Comparison of ENCODE assay signal across 22 cellular contexts in the genomic region with DNA sequence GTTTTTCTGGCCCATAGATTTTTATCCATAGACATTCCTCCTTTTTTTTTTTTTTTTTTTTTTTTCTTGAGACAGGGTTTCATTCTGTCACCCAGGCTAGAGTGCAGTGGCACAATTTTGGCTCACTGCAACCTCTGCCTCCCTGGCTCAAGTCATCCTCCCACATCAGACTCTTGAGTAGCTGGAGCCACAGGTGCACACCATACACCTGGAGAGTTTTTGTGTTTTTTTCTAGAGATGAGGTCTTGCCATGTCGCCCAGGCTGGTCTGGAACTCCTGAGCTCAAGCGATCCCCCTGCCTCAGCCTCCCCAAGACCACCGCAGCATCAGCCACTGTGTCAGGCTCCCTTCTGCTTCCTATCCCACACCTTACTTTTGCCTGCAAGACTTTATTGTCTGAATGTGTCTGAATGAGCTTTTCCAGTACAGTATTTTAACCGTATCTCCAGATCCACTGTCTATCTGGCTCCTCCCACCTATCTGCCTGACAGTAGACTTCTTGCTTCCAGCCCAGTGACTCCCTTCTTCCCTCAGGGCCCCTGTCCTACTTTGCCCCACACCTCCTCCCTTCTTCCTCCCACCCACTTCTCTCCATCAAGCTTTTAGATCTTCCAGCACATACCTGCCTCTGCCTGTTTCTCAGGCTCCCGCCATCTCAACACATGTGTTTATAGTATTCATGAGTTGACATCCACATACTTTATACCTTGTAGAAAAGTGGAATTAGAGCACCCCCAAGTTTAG. TPM values are rescaled to one million over a fixed set of nuclear protein-coding genes. Genes with fewer than 3 reads are reported as not detected.
DNase-seq lines count a peak whose midpoint lies in the region; ATAC-seq and TF ChIP-seq lines count a peak whose summit lies in the region.
"Had no signal": no experiment of that assay in that cellular context is flagged by ENCODE, and none has a peak within 500 bp of the region (broad histone marks: within the 10 kb centered on the region; RNA-seq: fewer than 3 reads in every experiment).

No MANE protein-coding gene starts in this region.

- H3K4me1 ChIP-seq in HEK293 (ENCODE audit: control insufficient read depth, insufficient read depth, low read length) (peaks cover 27% of the 10 kb centered on the region), mammary epithelial cell (ENCODE audit: insufficient read depth, low read length) (peaks cover 57% of the 10 kb centered on the region), mesenchymal stem cell (ENCODE audit: control insufficient read depth, insufficient read depth, low read depth, low read length) (peaks cover 3% of the 10 kb centered on the region), smooth muscle cell (ENCODE audit: low read depth) (peaks cover 41% of the 10 kb centered on the region)

- H2AK5ac ChIP-seq in mesenchymal stem cell (ENCODE audit: low read length, severe bottlenecking) = no peak overlapping the region

- WGBS in mammary epithelial cell (ENCODE audit: low coverage, missing lambda C conversion rate) = 42% methylated on average over 4 of the region's 5 CpGs
- 91% methylated on average over 5 of the region's 5 CpGs for WGBS in mesenchymal stem cell
- WGBS in smooth muscle cell (ENCODE audit: low lambda C conversion rate) = 86% methylated on average over 5 of the region's 5 CpGs

- H3K36me3 Mint-ChIP-seq in T-cell = no peaks in the 10 kb centered on the region
- H3K36me3 Mint-ChIP-seq: CD8-positive, alpha-beta T cell had no signal

- H3K36me3 ChIP-seq in HEK293 (ENCODE audit: control insufficient read depth in 2 of 2, insufficient read depth in 1 of 2, low read length in 2 of 2) (no peaks in the 10 kb centered on the region), mammary epithelial cell (ENCODE audit: insufficient read depth, low read length) (no peaks in the 10 kb centered on the region), mesenchymal stem cell (ENCODE audit: control insufficient read depth in 1 of 2, insufficient read depth in 2 of 2, low read depth in 1 of 2, low read length in 2 of 2) (no peaks in the 10 kb centered on the region), smooth muscle cell (ENCODE audit: low read depth) (no peaks in the 10 kb centered on the region)
- H3K36me3 ChIP-seq: BLaER1 treated with 17β-estradiol and CSF1 and Interleukin-3, amounts not matched to agents 10 nM and 100 nM; HAP-1 had no signal

- dilution Hi-C loops in mammary epithelial cell (cut with HindIII; ENCODE audit: low sequenced_read_pairs) = no loop called here

- TF ChIP-seq CTCF in HEK293 (tag by site-specific recombination; IDR thresholded peaks at IDR 0.05) (no peak), mammary epithelial cell (conservative IDR thresholded peaks at IDR 0.05 in 1 of 2, IDR thresholded peaks at IDR 0.05 in 1 of 2; ENCODE audit: extremely low read depth in 1 of 2, insufficient read depth in 1 of 2, low read depth in 1 of 2, low read length in 2 of 2) (no peak), smooth muscle cell (IDR thresholded peaks at IDR 0.05; ENCODE audit: borderline replicate concordance, insufficient read depth, poor library complexity, severe bottlenecking) (no peak)

- H3F3A ChIP-seq in smooth muscle cell (ENCODE audit: low read depth) = no peaks in the 10 kb centered on the region

- no peaks in the 10 kb centered on the region for H3K9me3 Mint-ChIP-seq in T-cell
- H3K9me3 Mint-ChIP-seq: CD8-positive, alpha-beta T cell had no signal

- no peak overlapping the region for H2BK120ac ChIP-seq in mesenchymal stem cell (ENCODE audit: low read depth, low read length)

- BruUV-seq in mammary epithelial cell (replicated peaks; lab: Mats Ljungman, UMichigan) = no TSS peak

- H3K27me3 ChIP-seq in mammary epithelial cell (ENCODE audit: insufficient read depth, low read length) (no peaks in the 10 kb centered on the region), mesenchymal stem cell (ENCODE audit: control insufficient read depth in 1 of 2, insufficient read depth in 1 of 2, low read length in 2 of 2) (no peaks in the 10 kb centered on the region), smooth muscle cell (ENCODE audit: low read depth) (no peaks in the 10 kb centered on the region)

- peak overlapping the region in 1 of 2 experiments; percentile 83 for H3K23ac ChIP-seq in mesenchymal stem cell (ENCODE audit: low read length in 2 of 2)

- DNase-seq in mammary epithelial cell = peak; percentile 39
- DNase-seq in mesenchymal stem cell = no peak
- no peak for DNase-seq in smooth muscle cell (lab: John Stamatoyannopoulos, UW; ENCODE audit: unreplicated experiment)
- DNase-seq in T-cell = no peak
- DNase-seq in hippocampal formation (lab: John Stamatoyannopoulos, UW) = no peak
- DNase-seq in dedifferentiated amniotic fluid mesenchymal stem cell (ENCODE audit: extremely low spot score) = no peak
- DNase-seq: CD8-positive, alpha-beta T cell; DMS79; NCI-H1417; NCI-H187 treated with DMSO at 0.1 percent for 48 hours; NCI-H226; NCI-H524; PC-3; RPMI8226; SIG-M5 had no signal

- no peaks in the 10 kb centered on the region for H3K9me3 ChIP-seq in HEK293 (ENCODE audit: control insufficient read depth, insufficient read depth, low read depth, low read length)
- H3K9me3 ChIP-seq in mammary epithelial cell (replicated peaks; ENCODE audit: insufficient read depth, low read length) = no peaks in the 10 kb centered on the region
- H3K9me3 ChIP-seq in mesenchymal stem cell (ENCODE audit: control insufficient read depth, low read length) = no peaks in the 10 kb centered on the region
- H3K9me3 ChIP-seq in smooth muscle cell (replicated peaks; ENCODE audit: low read depth) = no peaks in the 10 kb centered on the region
- H3K9me3 ChIP-seq: A549; BLaER1 treated with 17β-estradiol and CSF1 and Interleukin-3, amounts not matched to agents 10 nM and 100 nM; HAP-1 had no signal

- intact Hi-C loops in mammary epithelial cell (cut with micrococcal nuclease) = no loop called here

- H3K9ac ChIP-seq in mammary epithelial cell (ENCODE audit: insufficient read depth, low read length) = no peak overlapping the region
- H3K9ac ChIP-seq in mesenchymal stem cell (ENCODE audit: low read length) = no peak overlapping the region
- no peak overlapping the region for H3K9ac ChIP-seq in smooth muscle cell (ENCODE audit: low read depth)
- H3K9ac ChIP-seq: BLaER1 treated with 17β-estradiol and CSF1 and Interleukin-3, amounts not matched to agents 10 nM and 100 nM; KMS-11 had no signal

- H3K4ac ChIP-seq in mesenchymal stem cell (ENCODE audit: low read depth in 1 of 2, low read length in 2 of 2) = no peak overlapping the region

- no peak overlapping the region for H2BK5ac ChIP-seq in mesenchymal stem cell (ENCODE audit: low read depth, low read length, poor library complexity, severe bottlenecking)

- no peak overlapping the region for H4K91ac ChIP-seq in mesenchymal stem cell (ENCODE audit: low read length)

- peak overlapping the region; percentile 28 for H4K8ac ChIP-seq in mesenchymal stem cell (ENCODE audit: low read length)

- ATAC-seq in T-cell (replicated peaks in 1 of 4) (no peak), HG03457 (IDR thresholded peaks at IDR 0.05; ENCODE audit: unreplicated experiment) (no peak)
- ATAC-seq: A549; CD8-positive, alpha-beta T cell; PC-3 had no signal

- peaks cover 9 to 10% (median 9%) of the 10 kb centered on the region in 3 donors for H3K4me1 Mint-ChIP-seq in T-cell

- H3K18ac ChIP-seq in mesenchymal stem cell (ENCODE audit: low read depth in 1 of 2, low read length in 2 of 2) = no peak overlapping the region

- H3K4me3 ChIP-seq in HEK293 (ENCODE audit: low read depth, low read length) (no peak overlapping the region), mammary epithelial cell (replicated peaks in 1 of 3; ENCODE audit: insufficient read depth in 1 of 3, low read depth in 2 of 3, low read length in 3 of 3) (no peak overlapping the region), mesenchymal stem cell (ENCODE audit: insufficient read depth in 1 of 2, low read depth in 1 of 2, low read length in 2 of 2) (no peak overlapping the region), smooth muscle cell (no peak overlapping the region)
- H3K4me3 ChIP-seq: A549; BLaER1 treated with 17β-estradiol and CSF1 and Interleukin-3, amounts not matched to agents 10 nM and 100 nM; HAP-1 had no signal

- no peak overlapping the region for H2BK15ac ChIP-seq in mesenchymal stem cell (ENCODE audit: low read depth, poor library complexity, severe bottlenecking)

- CTCF ChIA-PET in HEK293 (lab: Yijun Ruan, JAX) = interaction anchor here (0.6 to 0.9 kb wide), 4 partner anchors 9 to 300 kb away, joined by 3 to 5 read pairs (median 4); no protein-coding TSS in a partner anchor
- CTCF ChIA-PET in mammary epithelial cell (lab: Charles Lee; ENCODE audit: low non-redundant PET) = no interaction called here
- CTCF ChIA-PET in T-cell (lab: Charles Lee) = interaction anchor here in 1 of 2 donors (0.7 kb wide), 1 partner anchor 29 kb away, joined by 9 read pairs; no protein-coding TSS in a partner anchor

- in situ Hi-C loops in mammary epithelial cell (cut with MboI; ENCODE audit: low sequenced_read_pairs in 2 of 2) = no loop called here

- peak overlapping the region; percentile 1 for H2AFZ ChIP-seq in mammary epithelial cell (ENCODE audit: low read depth, low read length)
- H2AFZ ChIP-seq in mesenchymal stem cell (ENCODE audit: low read depth, low read length) = no peak overlapping the region
- no peak overlapping the region for H2AFZ ChIP-seq in smooth muscle cell (ENCODE audit: low read depth)

- H4K20me1 ChIP-seq in mammary epithelial cell (ENCODE audit: insufficient read depth, low read length) (no peaks in the 10 kb centered on the region), smooth muscle cell (ENCODE audit: low read depth) (peaks cover 55% of the 10 kb centered on the region)

- H3K14ac ChIP-seq in mesenchymal stem cell (ENCODE audit: low read length in 2 of 2) = peak overlapping the region in 1 of 2 experiments; percentile 55

- no peak overlapping the region for H3K4me3 Mint-ChIP-seq in T-cell
- H3K4me3 Mint-ChIP-seq: CD8-positive, alpha-beta T cell had no signal

- H3K27ac ChIP-seq in HEK293 (ENCODE audit: extremely low read depth, low read depth, low read length) (no peak overlapping the region), mammary epithelial cell (ENCODE audit: insufficient read depth, low read depth, low read length) (no peak overlapping the region), mesenchymal stem cell (ENCODE audit: low read length, poor library complexity, severe bottlenecking) (no peak overlapping the region), smooth muscle cell (ENCODE audit: low read depth) (no peak overlapping the region)
- H3K27ac ChIP-seq: A549; BLaER1 treated with 17β-estradiol and CSF1 and Interleukin-3, amounts not matched to agents 10 nM and 100 nM; HL-60; KMS-11 had no signal

- POLR2A ChIA-PET in HEK293 (lab: Yijun Ruan, JAX) (no interaction called here), T-cell (lab: Charles Lee) (no interaction called here)

- no peak overlapping the region for H3K27ac Mint-ChIP-seq in T-cell
- H3K27ac Mint-ChIP-seq: CD8-positive, alpha-beta T cell had no signal

- peaks cover 31% of the 10 kb centered on the region for H3K79me1 ChIP-seq in mesenchymal stem cell (replicated peaks; ENCODE audit: low read length, poor library complexity, severe bottlenecking)

- H3K4me2 ChIP-seq in mammary epithelial cell (ENCODE audit: insufficient read depth, low read depth, low read length) = peak overlapping the region; percentile 45
- no peak overlapping the region for H3K4me2 ChIP-seq in mesenchymal stem cell (ENCODE audit: low read length, poor library complexity, severe bottlenecking)
- H3K4me2 ChIP-seq in smooth muscle cell = peak overlapping the region; percentile 32
- H3K4me2 ChIP-seq: KMS-11 had no signal

- peak overlapping the region in 1 of 2 experiments; percentile 75 for H2BK12ac ChIP-seq in mesenchymal stem cell (ENCODE audit: low read length in 2 of 2)

- H3K27me3 Mint-ChIP-seq in T-cell = peaks cover 39 to 50% of the 10 kb centered on the region in 2 donors

- H3K79me2 ChIP-seq in mammary epithelial cell (ENCODE audit: insufficient read depth, low read length) = peaks cover 94% of the 10 kb centered on the region
- peaks cover 86% of the 10 kb centered on the region for H3K79me2 ChIP-seq in smooth muscle cell (ENCODE audit: low read depth)

RNA-seq across cellular contexts. Expression of gene C1orf21, which starts 6.1 kb away (rescaled TPM):
- total RNA-seq in mammary epithelial cell (10 to 100 TPM; 34.8 to 37.2 TPM), smooth muscle cell (39.4 and 76.8 TPM in 2 replicates), T-cell (10 to 100 TPM in 1 of 5 donors, 1 to 10 TPM in 4; 1.4 to 17.2 (median 5.9) TPM)
- polyA plus RNA-seq in mammary epithelial cell (17.6 TPM), smooth muscle cell (24.2 and 31.4 TPM in 2 replicates)
- polyA minus RNA-seq in mammary epithelial cell = 2.6 TPM
- 77.8 TPM for polyA plus RNA-seq in mesenchymal stem cell (2013, experiment 1 of 2)
- 73.4 TPM for polyA plus RNA-seq in mesenchymal stem cell (2013, experiment 2 of 2)
